In the genomic region with DNA sequence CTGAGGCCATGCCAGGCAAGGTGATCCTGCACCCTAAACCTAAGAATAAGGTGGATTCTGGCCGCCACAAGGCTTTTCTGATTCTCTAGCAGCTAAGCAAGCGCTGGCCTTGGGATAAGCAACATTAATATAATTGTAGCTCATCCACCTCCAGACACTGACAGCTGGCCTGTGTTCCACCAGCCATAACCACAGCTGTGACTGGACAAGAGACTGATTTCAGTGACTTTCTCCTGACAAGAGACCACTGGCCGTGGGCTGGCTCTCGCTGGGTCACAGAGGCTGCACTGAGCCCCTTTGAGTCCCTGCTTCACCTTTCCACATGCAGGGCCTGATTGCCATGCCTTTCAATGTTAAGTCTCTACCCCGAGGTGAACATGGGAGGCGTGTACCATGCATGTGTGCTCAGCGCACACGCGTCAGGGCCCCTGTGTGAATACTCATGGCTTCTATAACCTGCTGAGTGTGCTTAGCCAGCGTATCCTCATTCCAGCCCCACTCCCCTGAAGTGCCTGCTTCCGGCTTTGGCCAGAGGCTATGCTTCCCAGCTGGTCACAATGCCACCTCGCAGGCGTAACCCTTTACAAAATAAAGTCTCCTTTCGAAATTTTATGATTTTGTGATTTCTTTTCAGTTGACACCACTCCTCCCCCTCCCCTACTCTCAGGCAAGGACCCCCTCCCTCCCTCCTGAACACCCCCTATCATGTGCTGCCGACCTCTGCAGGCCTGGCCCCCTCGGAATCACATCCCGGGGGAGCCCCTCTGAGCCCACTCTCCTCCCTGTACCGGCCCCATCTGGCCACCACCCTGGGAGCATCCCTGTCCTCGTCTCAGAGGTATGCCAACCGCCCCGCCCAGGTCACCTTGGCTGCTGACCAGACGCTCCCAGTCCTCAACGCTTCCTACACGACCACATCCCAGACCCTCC, we compare ENCODE assay signal across 21 cellular contexts.
DNase-seq lines count a peak whose midpoint lies in the region; ATAC-seq and TF ChIP-seq lines count a peak whose summit lies in the region.
"Had no signal": no experiment of that assay in that cellular context is flagged by ENCODE, and none has a peak within 500 bp of the region (broad histone marks: within the 10 kb centered on the region; RNA-seq: fewer than 3 reads in every experiment).

No MANE protein-coding gene starts in this region.

- H3K9ac ChIP-seq in SK-N-SH (no peak overlapping the region), iPS-15b (ENCODE audit: low read depth, low read length) (peak overlapping the region; percentile 1)

- no peaks in the 10 kb centered on the region for H3K79me2 ChIP-seq in SK-N-SH (ENCODE audit: insufficient read depth)

- H4K20me1 ChIP-seq in SK-N-SH (ENCODE audit: insufficient read depth), result no peaks in the 10 kb centered on the region

- H3K4me3 ChIP-seq in SK-N-SH (ENCODE audit: low read depth in 2 of 2, low read length in 1 of 2) (no peak overlapping the region), iPS-15b (ENCODE audit: low read depth, low read length) (no peak overlapping the region)
- H3K4me3 ChIP-seq: coronary artery, gastroesophageal sphincter, vagina had no signal

- POLR2A ChIA-PET in SK-N-SH (lab: Yijun Ruan, JAX), result no interaction called here

- H2AFZ ChIP-seq in SK-N-SH (ENCODE audit: low read depth), result no peak overlapping the region

- CTCF ChIA-PET in SK-N-SH (lab: Yijun Ruan, JAX), result interaction anchor here (1.0 to 2.3 kb wide), 3 partner anchors 21 to 59 kb away, joined by 4 to 8 read pairs (median 6); no protein-coding TSS in a partner anchor

- H3K27ac ChIP-seq in SK-N-SH (ENCODE audit: low read depth in 2 of 2, low read length in 1 of 2), result peak overlapping the region in 1 of 2 experiments; percentile 56; a peak in 2 of 4 replicates
- H3K27ac ChIP-seq: coronary artery, gastroesophageal sphincter, vagina had no signal

- H3K4me2 ChIP-seq in SK-N-SH, result no peak overlapping the region

- no peaks in the 10 kb centered on the region for H3K36me3 ChIP-seq in SK-N-SH (replicated peaks in 1 of 2; ENCODE audit: control insufficient read depth in 1 of 2, insufficient read depth in 2 of 2, low read length in 1 of 2)
- no peaks in the 10 kb centered on the region for H3K36me3 ChIP-seq in iPS-15b (ENCODE audit: control insufficient read depth, insufficient read depth, low read length)
- H3K36me3 ChIP-seq: gastroesophageal sphincter, vagina had no signal

- ATAC-seq in SK-N-SH treated with all-trans-retinoic acid at 6 μM for 48 hours (no peak), HG03097 (IDR thresholded peaks at IDR 0.05; ENCODE audit: low FRiP score, unreplicated experiment) (no peak)
- ATAC-seq: gastroesophageal sphincter, Panc1 had no signal

- TF ChIP-seq EP300 in SK-N-SH (IDR thresholded peaks at IDR 0.05; ENCODE audit: borderline replicate concordance in 1 of 2, low read depth in 1 of 2, low read length in 1 of 2), result no peak

- intact Hi-C loops in posterior vena cava (cut with DNase I), result no loop called here

- H3K4me1 ChIP-seq in SK-N-SH (ENCODE audit: control insufficient read depth in 1 of 2, insufficient read depth in 2 of 2, low read depth in 1 of 2, low read length in 1 of 2), result peaks cover 0 to 59% of the 10 kb centered on the region in 2 experiments; a peak in 1 of 4 replicates
- peaks cover 15% of the 10 kb centered on the region for H3K4me1 ChIP-seq in iPS-15b (ENCODE audit: control insufficient read depth, insufficient read depth, low read length)
- H3K4me1 ChIP-seq: gastroesophageal sphincter, vagina had no signal

- no peak for TF ChIP-seq RAD21 in SK-N-SH (IDR thresholded peaks at IDR 0.05; ENCODE audit: low read length)

- H3F3A ChIP-seq in SK-N-SH (replicated peaks; ENCODE audit: insufficient read depth), result no peaks in the 10 kb centered on the region

- no peaks in the 10 kb centered on the region for H3K9me3 ChIP-seq in SK-N-SH
- no peaks in the 10 kb centered on the region for H3K9me3 ChIP-seq in iPS-15b (ENCODE audit: control insufficient read depth, insufficient read depth, low read length)
- H3K9me3 ChIP-seq: gastroesophageal sphincter, vagina had no signal

- no peak for TF ChIP-seq CTCF in SK-N-SH (IDR thresholded peaks at IDR 0.05)

- no peaks in the 10 kb centered on the region for H3K27me3 ChIP-seq in SK-N-SH (ENCODE audit: insufficient read depth)
- no peaks in the 10 kb centered on the region for H3K27me3 ChIP-seq in iPS-15b (ENCODE audit: control insufficient read depth, insufficient read depth, low read length)
- H3K27me3 ChIP-seq: vagina had no signal

- peak; percentile 54 for DNase-seq in SK-N-SH
- DNase-seq in NCI-H510A treated with DMSO at 0.1 percent for 48 hours (lab: John Stamatoyannopoulos, UW), result peak; percentile 65
- DNase-seq in posterior vena cava (ENCODE audit: low spot score), result peak; percentile 60
- no peak for DNase-seq in iPS-NIHi11 (ENCODE audit: low spot score)
- no peak for DNase-seq in NCI-H2029 treated with DMSO at 0.1 percent for 48 hours (lab: John Stamatoyannopoulos, UW)
- DNase-seq: activated B cell treated with CpG ODN at 0.5 μM for 24 hours; activated CD4-positive, alpha-beta memory T cell treated with anti-CD3 and anti-CD28 coated beads for 36 hours; activated effector memory CD4-positive, alpha-beta T cell treated with Interleukin-2 at 50 U/mL for 16 hours; HCEC 1CT; KBM-7; mesenchymal stem cell; naive B cell; NCI-H146; NK-92 treated with Interleukin-12 subunit alpha and Interleukin-12 subunit beta, amount 100 ng/mL, for 24 hours had no signal

- H3K9me2 ChIP-seq in SK-N-SH, result no peaks in the 10 kb centered on the region

- 54% methylated on average over 23 of the region's 24 CpGs for WGBS in SK-N-SH (ENCODE audit: low lambda C conversion rate)

TF ChIP-seq in SK-N-SH, 30 proteins besides CTCF, POLR2A, EP300 and RAD21:
- TF ChIP-seq RFX5 (IDR thresholded peaks at IDR 0.05; ENCODE audit: low read length), result no peak
- no peak for TF ChIP-seq GATA2 (CRISPR knock-in tag; IDR thresholded peaks at IDR 0.05)
- TF ChIP-seq, protein P1, sequence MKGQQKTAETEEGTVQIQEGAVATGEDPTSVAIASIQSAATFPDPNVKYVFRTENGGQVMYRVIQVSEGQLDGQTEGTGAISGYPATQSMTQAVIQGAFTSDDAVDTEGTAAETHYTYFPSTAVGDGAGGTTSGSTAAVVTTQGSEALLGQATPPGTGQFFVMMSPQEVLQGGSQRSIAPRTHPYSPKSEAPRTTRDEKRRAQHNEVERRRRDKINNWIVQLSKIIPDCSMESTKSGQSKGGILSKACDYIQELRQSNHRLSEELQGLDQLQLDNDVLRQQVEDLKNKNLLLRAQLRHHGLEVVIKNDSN (IDR thresholded peaks at IDR 0.05; ENCODE audit: borderline replicate concordance, low read depth), result no peak
- peak; percentile 38; the same call in 1 of the 2 replicates for TF ChIP-seq MXI1 (IDR thresholded peaks at IDR 0.05; ENCODE audit: low read depth, low read length)
- no peak for TF ChIP-seq TAF1 (IDR thresholded peaks at IDR 0.05; ENCODE audit: borderline replicate concordance, low read depth, low read length)
- TF ChIP-seq RCOR1 (IDR thresholded peaks at IDR 0.05; ENCODE audit: low read length), result no peak
- no peak for TF ChIP-seq NFIC (IDR thresholded peaks at IDR 0.05; ENCODE audit: borderline replicate concordance)
- TF ChIP-seq, protein P2, sequence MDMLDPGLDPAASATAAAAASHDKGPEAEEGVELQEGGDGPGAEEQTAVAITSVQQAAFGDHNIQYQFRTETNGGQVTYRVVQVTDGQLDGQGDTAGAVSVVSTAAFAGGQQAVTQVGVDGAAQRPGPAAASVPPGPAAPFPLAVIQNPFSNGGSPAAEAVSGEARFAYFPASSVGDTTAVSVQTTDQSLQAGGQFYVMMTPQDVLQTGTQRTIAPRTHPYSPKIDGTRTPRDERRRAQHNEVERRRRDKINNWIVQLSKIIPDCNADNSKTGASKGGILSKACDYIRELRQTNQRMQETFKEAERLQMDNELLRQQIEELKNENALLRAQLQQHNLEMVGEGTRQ (IDR thresholded peaks at IDR 0.05; ENCODE audit: borderline replicate concordance, low read depth, low read length), result no peak

TF ChIP-seq in SK-N-SH treated with all-trans-retinoic acid at 6 μM for 48 hours, 23 proteins besides CTCF, POLR2A, EP300 and RAD21 (continues in another document):
- TF ChIP-seq, protein P3, sequence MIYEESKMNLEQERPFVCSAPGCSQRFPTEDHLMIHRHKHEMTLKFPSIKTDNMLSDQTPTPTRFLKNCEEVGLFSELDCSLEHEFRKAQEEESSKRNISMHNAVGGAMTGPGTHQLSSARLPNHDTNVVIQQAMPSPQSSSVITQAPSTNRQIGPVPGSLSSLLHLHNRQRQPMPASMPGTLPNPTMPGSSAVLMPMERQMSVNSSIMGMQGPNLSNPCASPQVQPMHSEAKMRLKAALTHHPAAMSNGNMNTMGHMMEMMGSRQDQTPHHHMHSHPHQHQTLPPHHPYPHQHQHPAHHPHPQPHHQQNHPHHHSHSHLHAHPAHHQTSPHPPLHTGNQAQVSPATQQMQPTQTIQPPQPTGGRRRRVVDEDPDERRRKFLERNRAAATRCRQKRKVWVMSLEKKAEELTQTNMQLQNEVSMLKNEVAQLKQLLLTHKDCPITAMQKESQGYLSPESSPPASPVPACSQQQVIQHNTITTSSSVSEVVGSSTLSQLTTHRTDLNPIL (CRISPR knock-in tag; IDR thresholded peaks at IDR 0.05; ENCODE audit: low read depth), result no peak
- no peak for TF ChIP-seq ZC3H10 (CRISPR knock-in tag; IDR thresholded peaks at IDR 0.05)
- TF ChIP-seq ZFP3 (CRISPR knock-in tag; IDR thresholded peaks at IDR 0.05), result no peak
- TF ChIP-seq TCF4 (CRISPR knock-in tag; IDR thresholded peaks at IDR 0.05; ENCODE audit: borderline replicate concordance), result no peak
- TF ChIP-seq OSR1 (CRISPR knock-in tag; IDR thresholded peaks at IDR 0.05), result no peak
- no peak for TF ChIP-seq ESRRG (CRISPR knock-in tag; IDR thresholded peaks at IDR 0.05)

Comparison
In these comparisons a context has a peak if more than half of its experiments do, and no peak if none do; other contexts are left out.
1. DNase-seq: peak in SK-N-SH (single experiment), NCI-H510A treated with DMSO at 0.1 percent for 48 hours (single experiment) and posterior vena cava (single experiment); none in iPS-NIHi11 (single experiment) and NCI-H2029 treated with DMSO at 0.1 percent for 48 hours (single experiment).